In genomic region chr9:121449786-121450185, GRCh38 we compare ENCODE assay signal across 18 cellular contexts. TPM values are rescaled to one million over a fixed set of nuclear protein-coding genes. Genes with fewer than 3 reads are reported as not detected.
DNase-seq lines count a peak whose midpoint lies in the region; ATAC-seq and TF ChIP-seq lines count a peak whose summit lies in the region.
"Had no signal": no experiment of that assay in that cellular context is flagged by ENCODE, and none has a peak within 500 bp of the region (broad histone marks: within the 10 kb centered on the region; RNA-seq: fewer than 3 reads in every experiment).

No MANE protein-coding gene starts in this region.

- H3K27me3 ChIP-seq in heart left ventricle: no peaks in the 10 kb centered on the region
- H3K27me3 ChIP-seq in right atrium auricular region: no peaks in the 10 kb centered on the region
- no peaks in the 10 kb centered on the region for H3K27me3 ChIP-seq in uterus
- peaks cover 0 to 21% (median 0%) of the 10 kb centered on the region in 7 donors for H3K27me3 ChIP-seq in spleen (replicated peaks in 1 of 7)

- H3K4me1 ChIP-seq in heart left ventricle (peaks cover 3 to 65% (median 26%) of the 10 kb centered on the region in 12 donors), right atrium auricular region (peaks cover 0 to 65% of the 10 kb centered on the region in 2 donors), uterus (no peaks in the 10 kb centered on the region), spleen (peaks cover 0 to 16% (median 5%) of the 10 kb centered on the region in 6 donors)
- H3K4me1 ChIP-seq: BE2C, Caco-2 had no signal

- TF ChIP-seq POLR2A in heart left ventricle (IDR thresholded peaks at IDR 0.05) (no peak), uterus (IDR thresholded peaks at IDR 0.05) (no peak), spleen (IDR thresholded peaks at IDR 0.05) (no peak)

- no peak for ATAC-seq in heart left ventricle
- no peak for ATAC-seq in left ventricle myocardium superior
- no peak for ATAC-seq in Right ventricle myocardium inferior
- ATAC-seq in SK-N-SH treated with all-trans-retinoic acid at 6 μM for 48 hours: no peak

- no peak overlapping the region for H3K4me3 ChIP-seq in heart left ventricle
- H3K4me3 ChIP-seq in right atrium auricular region: no peak overlapping the region
- no peak overlapping the region for H3K4me3 ChIP-seq in uterus
- H3K4me3 ChIP-seq in spleen: no peak overlapping the region
- H3K4me3 ChIP-seq: BLaER1 treated with 17β-estradiol and CSF1 and Interleukin-3, amounts not matched to agents 10 nM and 100 nM; HAP-1 had no signal

- no peaks in the 10 kb centered on the region for H3K9me3 ChIP-seq in heart left ventricle
- no peaks in the 10 kb centered on the region for H3K9me3 ChIP-seq in right atrium auricular region
- no peaks in the 10 kb centered on the region for H3K9me3 ChIP-seq in uterus
- no peaks in the 10 kb centered on the region for H3K9me3 ChIP-seq in spleen
- H3K9me3 ChIP-seq: BE2C; BLaER1 treated with 17β-estradiol and CSF1 and Interleukin-3, amounts not matched to agents 10 nM and 100 nM; Caco-2 had no signal

- no peak for DNase-seq in heart left ventricle
- no peak for DNase-seq in left ventricle myocardium superior
- no peak for DNase-seq in right atrium auricular region (ENCODE audit: low spot score)
- DNase-seq in Right ventricle myocardium inferior (ENCODE audit: missing footprints): no peak
- peak; percentile 8 for DNase-seq in islet precursor cell
- no peak for DNase-seq in uterus
- no peak for DNase-seq in spleen
- DNase-seq: BE2C; Caco-2; CD4-positive, alpha-beta T cell; DND-41; GOT3; HFFc6 had no signal

- intact Hi-C loops in heart left ventricle (cut with DNase I): no loop called here
- intact Hi-C loops in left ventricle myocardium superior (cut with micrococcal nuclease): no loop called here
- intact Hi-C loops in Right ventricle myocardium inferior (cut with DNase I): loop anchor here (10.0 kb wide), 1 partner anchor 245 kb away; no protein-coding TSS in a partner anchor
- intact Hi-C loops in uterus (cut with DNase I; ENCODE audit: low total_unique reads): no loop called here
- intact Hi-C loops in spleen (cut with DNase I; ENCODE audit: low total_unique reads): no loop called here

- TF ChIP-seq CTCF in heart left ventricle (IDR thresholded peaks at IDR 0.05) (no peak), right atrium auricular region (IDR thresholded peaks at IDR 0.05) (no peak), uterus (IDR thresholded peaks at IDR 0.05) (no peak), spleen (IDR thresholded peaks at IDR 0.05 in 8 of 11, conservative IDR thresholded peaks at IDR 0.05 in 3 of 11) (no peak)

- no peaks in the 10 kb centered on the region for H3K36me3 ChIP-seq in heart left ventricle
- H3K36me3 ChIP-seq in right atrium auricular region: no peaks in the 10 kb centered on the region
- no peaks in the 10 kb centered on the region for H3K36me3 ChIP-seq in uterus
- H3K36me3 ChIP-seq in spleen: peaks cover 0 to 14% (median 0%) of the 10 kb centered on the region in 6 donors
- H3K36me3 ChIP-seq: BE2C; BLaER1 treated with 17β-estradiol and CSF1 and Interleukin-3, amounts not matched to agents 10 nM and 100 nM; HAP-1 had no signal

- peak overlapping the region in 8 of 12 donors; percentile 7 to 72 (median 38) for H3K27ac ChIP-seq in heart left ventricle
- H3K27ac ChIP-seq in right atrium auricular region: peak overlapping the region; percentile 56 to 60
- H3K27ac ChIP-seq in uterus: peak overlapping the region; percentile 57 to 75
- no peak overlapping the region for H3K27ac ChIP-seq in spleen
- H3K27ac ChIP-seq: 22Rv1; BLaER1 treated with 17β-estradiol and CSF1 and Interleukin-3, amounts not matched to agents 10 nM and 100 nM had no signal

- 83 to 88% (median 85%) methylated on average over 2 of the region's 2 CpGs for WGBS in heart left ventricle, 4 donors
- 77 to 91% (median 85%) methylated on average over 2 of the region's 2 CpGs for WGBS in spleen, 5 donors

TF ChIP-seq in SK-N-SH treated with all-trans-retinoic acid at 6 μM for 48 hours, 23 proteins besides CTCF, POLR2A, EP300 and RAD21 (continues in another document):
- no peak for TF ChIP-seq POU6F1 (CRISPR knock-in tag; IDR thresholded peaks at IDR 0.05; ENCODE audit: borderline replicate concordance, low read depth)
- no peak for TF ChIP-seq PPARA (CRISPR knock-in tag; IDR thresholded peaks at IDR 0.05; ENCODE audit: borderline replicate concordance)
- no peak for TF ChIP-seq ARNTL (CRISPR knock-in tag; IDR thresholded peaks at IDR 0.05; ENCODE audit: borderline replicate concordance, low read depth)
- TF ChIP-seq CSDC2 (CRISPR knock-in tag; IDR thresholded peaks at IDR 0.05): no peak
- no peak for TF ChIP-seq OSR1 (CRISPR knock-in tag; IDR thresholded peaks at IDR 0.05)
- TF ChIP-seq TCF4 (CRISPR knock-in tag; IDR thresholded peaks at IDR 0.05; ENCODE audit: borderline replicate concordance): no peak
- TF ChIP-seq ESRRG (CRISPR knock-in tag; IDR thresholded peaks at IDR 0.05): no peak
- no peak for TF ChIP-seq ZNF8 (CRISPR knock-in tag; IDR thresholded peaks at IDR 0.05)
- no peak for TF ChIP-seq TOX (CRISPR knock-in tag; IDR thresholded peaks at IDR 0.05; ENCODE audit: borderline replicate concordance)
- TF ChIP-seq TSHZ2 (CRISPR knock-in tag; IDR thresholded peaks at IDR 0.05): no peak
- TF ChIP-seq PATZ1 (CRISPR knock-in tag; IDR thresholded peaks at IDR 0.05; ENCODE audit: borderline replicate concordance): no peak

RNA-seq across cellular contexts. Expression of gene GGTA1, which starts 49.9 kb away (rescaled TPM):
- total RNA-seq in heart left ventricle (10 to 100 TPM in 4 of 9 donors, 1 to 10 TPM in 5; 1.9 to 47.7 (median 8.0) TPM), left ventricle myocardium superior (28.3 TPM), right atrium auricular region (10 to 100 TPM; 11.6 to 15.2 TPM), Right ventricle myocardium inferior (27.9 TPM), uterus (10 to 100 TPM in 1 of 4 donors, 1 to 10 TPM in 2, under 1 TPM in 1; 0.77 to 16.3 (median 6.0) TPM), spleen (10 to 100 TPM; 12.5 to 44.9 (median 36.7) TPM)
- polyA plus RNA-seq in heart left ventricle (10 to 100 TPM in 1 of 2 donors, 1 to 10 TPM in 1; 1.8 to 23.9 TPM), spleen (10 to 100 TPM; 11.2 to 14.6 (median 13.1) TPM)
- total RNA-seq: Caco-2; CD4-positive, alpha-beta T cell; HFFc6 had no signal
- polyA plus RNA-seq: AG04450 had no signal

Comparison
In these comparisons a context has a peak if more than half of its experiments do, and no peak if none do; other contexts are left out.
1. H3K27ac ChIP-seq: peak in heart left ventricle (8 of 12), right atrium auricular region (2 of 2) and uterus (2 of 2); none in spleen (0 of 8).